Comparison of ENCODE assay signal across 9 cellular contexts in the genomic region with DNA sequence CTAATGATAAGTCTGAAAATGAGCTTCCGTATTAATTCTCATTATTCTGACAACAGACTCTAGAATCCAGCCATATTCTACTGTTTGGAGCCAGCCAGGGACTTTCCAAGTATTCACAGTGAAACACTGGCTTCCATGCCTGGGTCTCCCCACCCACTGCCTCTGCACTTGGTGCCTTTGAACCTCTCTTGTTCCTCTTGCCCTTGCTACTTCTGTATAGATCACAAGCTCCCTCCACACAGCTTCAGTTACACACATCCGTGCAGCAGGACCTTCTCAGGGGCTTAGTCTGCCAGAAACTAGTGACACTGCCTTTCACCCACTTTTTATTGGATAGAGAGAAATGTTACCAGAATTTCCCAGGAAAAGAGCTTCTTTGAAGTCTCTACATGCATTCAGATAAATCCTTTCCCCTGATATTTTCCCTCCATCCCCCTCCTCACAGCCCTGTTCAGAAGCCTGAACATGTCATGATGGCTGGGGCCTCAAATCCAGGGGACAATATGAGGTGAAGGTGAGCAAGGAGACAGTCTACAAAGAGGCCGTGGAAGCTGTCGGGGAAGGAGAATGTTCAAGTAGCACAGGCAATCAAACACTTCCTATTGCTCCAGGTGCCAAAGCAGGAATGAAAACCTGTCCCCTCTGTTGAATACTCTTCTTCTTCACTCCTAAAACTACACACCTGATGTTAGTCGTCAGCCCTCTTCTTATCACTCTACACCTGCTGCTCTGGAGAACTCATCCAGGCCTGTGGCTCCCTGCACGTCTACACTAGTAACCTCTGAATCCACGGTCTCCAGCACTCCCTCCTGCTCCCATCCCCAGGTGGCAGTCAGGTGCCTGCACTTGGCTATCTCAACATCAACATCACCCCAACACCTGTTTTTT. TPM values are rescaled to one million over a fixed set of nuclear protein-coding genes. Genes with fewer than 3 reads are reported as not detected.
DNase-seq lines count a peak whose midpoint lies in the region; ATAC-seq and TF ChIP-seq lines count a peak whose summit lies in the region.
"Had no signal": no experiment of that assay in that cellular context is flagged by ENCODE, and none has a peak within 500 bp of the region (broad histone marks: within the 10 kb centered on the region; RNA-seq: fewer than 3 reads in every experiment).

No MANE protein-coding gene starts in this region.

- H3K4me1 ChIP-seq in Karpas-422 (ENCODE audit: low read length) (peaks cover 48% of the 10 kb centered on the region), gastrocnemius medialis (no peaks in the 10 kb centered on the region)

- no peaks in the 10 kb centered on the region for H3K9me2 ChIP-seq in Karpas-422 (replicated peaks; ENCODE audit: insufficient read depth, low read length)

- no peaks in the 10 kb centered on the region for H3K4me1 Mint-ChIP-seq in MCF 10A (ENCODE audit: insufficient read depth, unreplicated experiment)

- no peak overlapping the region for H3K27ac Mint-ChIP-seq in MCF 10A (ENCODE audit: low read depth, unreplicated experiment)

- POLR2A ChIA-PET in MCF 10A (lab: Yijun Ruan, JAX): no interaction called here

- peak overlapping the region; percentile 76 for H2AFZ ChIP-seq in Karpas-422 (ENCODE audit: low read length)

- no TSS peak for BruUV-seq in MCF 10A (replicated peaks; lab: Mats Ljungman, UMichigan)

- H3K9me3 Mint-ChIP-seq in MCF 10A (ENCODE audit: unreplicated experiment): peaks cover 4% of the 10 kb centered on the region

- H4K20me1 ChIP-seq in Karpas-422 (ENCODE audit: insufficient read depth, low read depth, low read length): no peaks in the 10 kb centered on the region

- H3K79me2 ChIP-seq in Karpas-422 (ENCODE audit: low read length): no peaks in the 10 kb centered on the region

- H3K4me3 ChIP-seq in Karpas-422 (ENCODE audit: low read length) (peak overlapping the region; percentile 26; the same call in 1 of the 2 replicates), gastrocnemius medialis (no peak overlapping the region)

- in situ Hi-C loops in gastrocnemius medialis (cut with MboI; ENCODE audit: low sequenced_read_pairs in 4 of 4): no loop called here

- 0 out of 2 replicates have a peak, but pooled peaks cover under 1% of the 10 kb centered on the region for H3K9me3 ChIP-seq in Karpas-422 (ENCODE audit: low read length)
- H3K9me3 ChIP-seq in gastrocnemius medialis: no peaks in the 10 kb centered on the region

- H3K27me3 Mint-ChIP-seq in MCF 10A (ENCODE audit: insufficient read depth, unreplicated experiment): peaks cover 94% of the 10 kb centered on the region

- TF ChIP-seq POLR2A in GM15510 (IDR thresholded peaks at IDR 0.05; ENCODE audit: borderline replicate concordance, extremely low read depth, insufficient read length): peak; percentile 50
- TF ChIP-seq POLR2A in gastrocnemius medialis (IDR thresholded peaks at IDR 0.05): peak in 1 of 2 donors; percentile 31

- TF ChIP-seq CTCF in gastrocnemius medialis (IDR thresholded peaks at IDR 0.05 in 4 of 5, conservative IDR thresholded peaks at IDR 0.05 in 1 of 5) (no peak), MCF 10A (IDR thresholded peaks at IDR 0.05; ENCODE audit: unreplicated experiment) (no peak)

- H3K4me2 ChIP-seq in Karpas-422 (ENCODE audit: low read depth, low read length, poor library complexity, severe bottlenecking): peak overlapping the region; percentile 60

- H3K36me3 ChIP-seq in Karpas-422 (ENCODE audit: insufficient read depth, low read length): no peaks in the 10 kb centered on the region
- no peaks in the 10 kb centered on the region for H3K36me3 ChIP-seq in gastrocnemius medialis

- CTCF ChIA-PET in MCF 10A (lab: Yijun Ruan, JAX): interaction anchor here (0.6 to 1.9 kb wide), 2 partner anchors 13 to 834 kb away, joined by 4 to 8 read pairs; no protein-coding TSS in a partner anchor

- H3K27me3 ChIP-seq in Karpas-422 (ENCODE audit: low read length): no peaks in the 10 kb centered on the region
- peaks cover 0 to 6% (median 0%) of the 10 kb centered on the region in 3 donors for H3K27me3 ChIP-seq in gastrocnemius medialis

- peak; percentile 57 for ATAC-seq in GM21576 (IDR thresholded peaks at IDR 0.05; ENCODE audit: unreplicated experiment)
- ATAC-seq in esophagus mucosa: peak; percentile 88
- ATAC-seq in gastrocnemius medialis: peak; percentile 72 to 90

- H3K27ac ChIP-seq in Karpas-422 (ENCODE audit: low read length) (peak overlapping the region; percentile 95), gastrocnemius medialis (peak overlapping the region; percentile 49 to 75 (median 66))

- peak overlapping the region; percentile 65 for H3K9ac ChIP-seq in Karpas-422 (ENCODE audit: low read length)

- peak; percentile 93 for DNase-seq in Karpas-422
- DNase-seq in gastrocnemius medialis: peak in 1 of 2 donors; percentile 34
- DNase-seq in activated effector memory CD4-positive, alpha-beta T cell treated with anti-CD3 and anti-CD28 coated beads, Interleukin-2, amount 50 U/mL, for 16 hours: no peak
- no peak for DNase-seq in MCF 10A (ENCODE audit: unreplicated experiment)
- DNase-seq in mesenteric fat pad (ENCODE audit: low spot score): no peak

- no peak overlapping the region for H3K4me3 Mint-ChIP-seq in MCF 10A (ENCODE audit: unreplicated experiment)

- H3K36me3 Mint-ChIP-seq in MCF 10A (ENCODE audit: insufficient read depth, unreplicated experiment): no peaks in the 10 kb centered on the region

- intact Hi-C loops in gastrocnemius medialis (cut with DNase I; ENCODE audit: low total_unique reads): no loop called here
- intact Hi-C loops in MCF 10A (cut with micrococcal nuclease): no loop called here

RNA-seq across cellular contexts. Expression of gene HLA-DOA, which starts 20.1 kb away (rescaled TPM):
- total RNA-seq in Karpas-422 (2014; rRNA removed; shearing (Covaris generic); ENCODE audit: low replicate concordance): 70.0 and 103 TPM in 2 replicates
- 1.4 TPM for total RNA-seq in esophagus mucosa
- total RNA-seq in gastrocnemius medialis: 1 to 10 TPM in 2 of 4 donors, under 1 TPM in 2; 0.20 to 2.9 (median 0.86) TPM
- not detected in 2 replicates for total RNA-seq in MCF 10A (2022)
- total RNA-seq in mesenteric fat pad: 5.0 TPM
- total RNA-seq: fibroblast of lung had no signal

RNA-seq across cellular contexts. Expression of gene HLA-DPA1, which starts 43.9 kb away (rescaled TPM):
- 571 and 780 TPM in 2 replicates for total RNA-seq in Karpas-422 (2014; rRNA removed; shearing (Covaris generic); ENCODE audit: low replicate concordance)
- total RNA-seq in esophagus mucosa: 12.7 TPM
- total RNA-seq in gastrocnemius medialis: 10 to 100 TPM in 3 of 4 donors, 1 to 10 TPM in 1; 6.8 to 51.8 (median 23.4) TPM
- not detected in 2 replicates for total RNA-seq in MCF 10A (2022)
- total RNA-seq in mesenteric fat pad: 82.5 TPM

RNA-seq across cellular contexts. Expression of gene HLA-DPB1, which starts 46.2 kb away (rescaled TPM):
- 236 and 601 TPM in 2 replicates for total RNA-seq in Karpas-422 (2014; rRNA removed; shearing (Covaris generic); ENCODE audit: low replicate concordance)
- total RNA-seq in esophagus mucosa: 10.5 TPM
- 10 to 100 TPM; 16.7 to 52.1 (median 23.5) TPM for total RNA-seq in gastrocnemius medialis
- not detected in 2 replicates for total RNA-seq in MCF 10A (2022)
- total RNA-seq in mesenteric fat pad: 52.5 TPM

Comparison
In these comparisons a context has a peak if more than half of its experiments do, and no peak if none do; other contexts are left out.
1. RNA of gene HLA-DOA, which starts 20.1 kb away (total RNA-seq): 70.0 to 103 TPM in Karpas-422; 5.0 TPM in mesenteric fat pad (single experiment), 1.4 TPM in esophagus mucosa (single experiment), 0.20 to 2.9 TPM in gastrocnemius medialis and not detected in MCF 10A; every median in the first group is over 10 times any median in the second.
2. Peak in every context shown above with its lines, with median percentiles within 50 percentile points of each other: ATAC-seq.